Comparison of ENCODE assay signal across 2 cellular contexts in genomic region chr11:44753965-44754645, GRCh38.
TF ChIP-seq lines count a peak whose summit lies in the region.

No MANE protein-coding gene starts in this region.

TF ChIP-seq in H1, 55 proteins besides CTCF, POLR2A, EP300 and RAD21:
- TF ChIP-seq POU5F1 (IDR thresholded peaks at IDR 0.05; ENCODE audit: low read depth, low read length) (peak; percentile 58; the same call in 1 of the 2 replicates), CHD7 (IDR thresholded peaks at IDR 0.05; ENCODE audit: insufficient replicate concordance, low read length) (peak; percentile 59), USF2 (IDR thresholded peaks at IDR 0.05; ENCODE audit: low read length) (no peak), NANOG (IDR thresholded peaks at IDR 0.05; ENCODE audit: insufficient read depth, low read depth, low read length, poor library complexity, severe bottlenecking) (peak; percentile 82), SIX5 (IDR thresholded peaks at IDR 0.05; ENCODE audit: low read depth, low read length) (no peak)

TF ChIP-seq in HepG2, 621 proteins besides CTCF, POLR2A, EP300 and RAD21:
- TF ChIP-seq MNT (IDR thresholded peaks at IDR 0.05): peak; percentile 18; the same call in 1 of the 2 replicates
- no peak for TF ChIP-seq PHF8 (CRISPR knock-in tag; IDR thresholded peaks at IDR 0.05)
